ENCODE assay signal across 1 cellular context in genomic region chr1:99658031-99658290, GRCh38.
TF ChIP-seq lines count a peak whose summit lies in the region.

No MANE protein-coding gene starts in this region.

TF ChIP-seq in GM23338, 12 proteins besides CTCF, POLR2A, EP300 and RAD21 (continued from another document):
- TF ChIP-seq ETS1 (IDR thresholded peaks at IDR 0.05) (no peak), POLR2AphosphoS5 (IDR thresholded peaks at IDR 0.05; ENCODE audit: low read depth) (no peak), ZNF462 (CRISPR knock-in tag; IDR thresholded peaks at IDR 0.05) (no peak)
